7 cellular contexts compared by ENCODE assay signal in the genomic region with DNA sequence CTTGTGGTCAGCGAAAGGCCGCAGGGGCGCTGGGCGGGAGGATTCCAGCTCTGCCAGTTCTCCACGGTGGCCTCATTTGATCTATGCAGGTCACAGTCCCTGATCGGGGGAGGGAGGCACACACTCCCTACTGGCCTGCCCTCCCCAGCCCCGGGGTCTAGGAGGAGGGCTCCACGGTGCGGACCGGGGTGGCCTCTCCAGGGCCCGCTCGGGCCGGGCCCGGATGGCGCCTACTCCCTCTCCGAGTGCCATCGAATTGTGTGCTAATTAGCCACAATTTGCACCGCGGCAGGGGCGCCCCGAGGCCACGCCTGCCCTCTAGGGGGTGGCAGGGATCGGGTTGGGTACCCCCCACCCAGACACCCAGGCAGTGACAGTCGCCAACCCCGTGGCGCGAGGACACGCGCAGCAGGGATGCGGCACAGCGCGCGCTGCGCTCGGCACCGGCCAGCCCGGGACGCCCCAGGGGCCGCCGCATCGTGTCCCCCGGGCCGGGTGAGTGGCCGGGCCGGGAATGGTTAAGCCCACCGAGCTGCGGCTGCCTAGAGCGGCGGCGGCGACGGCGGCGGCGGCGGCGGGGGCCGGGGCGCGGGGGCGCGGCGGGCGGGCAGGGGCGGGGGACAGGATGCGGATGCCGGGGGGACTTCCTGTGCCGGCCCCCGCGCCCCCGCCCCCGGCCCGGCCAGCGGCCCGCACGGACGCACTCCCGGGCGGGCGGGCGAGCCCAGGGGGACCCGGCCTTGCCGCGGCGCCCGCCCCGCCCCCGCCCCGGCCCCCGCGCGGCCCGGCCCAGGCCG. TPM values are rescaled to one million over a fixed set of nuclear protein-coding genes. Genes with fewer than 3 reads are reported as not detected.
DNase-seq lines count a peak whose midpoint lies in the region; ATAC-seq lines count a peak whose summit lies in the region.

A gene (plus strand): TSS at position 670 of the 797 bp plus-strand sequence. CDS start 565 bp downstream, outside the sequence.

- peak within 1 kb of the TSS; percentile 55 for H3K18ac ChIP-seq in trophoblast cell (ENCODE audit: low read length)

- peak within 1 kb of the TSS; percentile 79 for H3K14ac ChIP-seq in trophoblast cell (ENCODE audit: low read length)

- H2AK5ac ChIP-seq in trophoblast cell (ENCODE audit: low read length) = no peak within 1 kb of the TSS

- H3K4me3 ChIP-seq in HUES6 (ENCODE audit: low read depth, low read length) (peak within 1 kb of the TSS; percentile 96), trophoblast cell (ENCODE audit: low read depth, low read length) (peak within 1 kb of the TSS; percentile 72)

- peaks cover 15% of the 10 kb centered on the region for H3K4me1 ChIP-seq in HUES6 (ENCODE audit: control insufficient read depth, insufficient read depth, low read length)
- H3K4me1 ChIP-seq in trophoblast cell (ENCODE audit: control insufficient read depth in 1 of 2, insufficient read depth in 2 of 2, low read length in 2 of 2) = peaks cover 13 to 14% of the 10 kb centered on the region in 2 experiments

- H3K9me3 ChIP-seq in HUES6 (ENCODE audit: control insufficient read depth, insufficient read depth, low read depth, low read length) (no peaks in the 10 kb centered on the region), trophoblast cell (ENCODE audit: insufficient read depth, low read depth, low read length) (no peaks in the 10 kb centered on the region)

- H3K36me3 ChIP-seq in HUES6 (ENCODE audit: control insufficient read depth, insufficient read depth, low read length) (peaks cover 8% of the 10 kb centered on the region), trophoblast cell (ENCODE audit: control insufficient read depth in 1 of 2, insufficient read depth in 2 of 2, low read length in 2 of 2) (no peaks in the 10 kb centered on the region)

- peak within 1 kb of the TSS; percentile 79 for H4K91ac ChIP-seq in trophoblast cell (ENCODE audit: low read depth, low read length)

- WGBS in trophoblast cell (ENCODE audit: extremely low coverage, insufficient coverage, insufficient read length) = no CpG with 5 or more reads among the region's 94 CpGs

- H2BK12ac ChIP-seq in trophoblast cell (ENCODE audit: low read length) = peak within 1 kb of the TSS; percentile 29

- peak within 1 kb of the TSS; percentile 56 for H2BK120ac ChIP-seq in trophoblast cell (ENCODE audit: insufficient read depth, low read length, poor library complexity)

- peak within 1 kb of the TSS; percentile 89 for H4K8ac ChIP-seq in trophoblast cell (ENCODE audit: low read depth, low read length)

- H3K27ac ChIP-seq in HUES6 (ENCODE audit: low read depth, low read length) (peak within 1 kb of the TSS; percentile 57; the same call in 1 of the 2 replicates), trophoblast cell (ENCODE audit: low read depth, low read length) (no peak within 1 kb of the TSS)

- H3K79me1 ChIP-seq in trophoblast cell (ENCODE audit: low read length) = peaks cover 2% of the 10 kb centered on the region

- intact Hi-C loops in Right ventricle myocardium inferior (cut with DNase I) = no loop called here

- H3K23ac ChIP-seq in trophoblast cell (ENCODE audit: low read length) = no peak within 1 kb of the TSS

- DNase-seq in activated T-cell treated with anti-CD3 and anti-CD28 coated beads, Interleukin-2, amount 50 U/mL, for 48 hours = peak; percentile 38 to 44
- DNase-seq in Right ventricle myocardium inferior (ENCODE audit: missing footprints) (no peak), trophoblast cell (no peak)

- peak; percentile 47 for ATAC-seq in Right ventricle myocardium inferior
- no peak for ATAC-seq in HG02588 (IDR thresholded peaks at IDR 0.05; ENCODE audit: unreplicated experiment)
- no peak for ATAC-seq in HG02852 (IDR thresholded peaks at IDR 0.05; ENCODE audit: unreplicated experiment)
- no peak for ATAC-seq in HG03439 (IDR thresholded peaks at IDR 0.05; ENCODE audit: unreplicated experiment)

- H2BK5ac ChIP-seq in trophoblast cell (ENCODE audit: low read depth, low read length, poor library complexity) = no peak within 1 kb of the TSS

- H3K27me3 ChIP-seq in HUES6 (ENCODE audit: control insufficient read depth, insufficient read depth, low read length) (peaks cover 15% of the 10 kb centered on the region; the same call in 1 of the 2 replicates), trophoblast cell (ENCODE audit: insufficient read depth, low read length) (peaks cover 5% of the 10 kb centered on the region)

- peak within 1 kb of the TSS; percentile 78 for H4K12ac ChIP-seq in trophoblast cell (ENCODE audit: low read depth, low read length)

- peak within 1 kb of the TSS; percentile 27 for H3K4ac ChIP-seq in trophoblast cell (ENCODE audit: low read depth, low read length)

- peak within 1 kb of the TSS; percentile 95 for H3K4me2 ChIP-seq in trophoblast cell (ENCODE audit: low read length)

- H3K9ac ChIP-seq in HUES6 (ENCODE audit: low read length) (peak within 1 kb of the TSS; percentile 77), trophoblast cell (ENCODE audit: low read length) (peak within 1 kb of the TSS; percentile 14)

- H3K79me2 ChIP-seq in trophoblast cell (ENCODE audit: control insufficient read depth, insufficient read depth, low read length, poor library complexity) = no peaks in the 10 kb centered on the region

- peak within 1 kb of the TSS; percentile 89 for H2AFZ ChIP-seq in trophoblast cell (ENCODE audit: insufficient read depth, low read length, poor library complexity)

RNA-seq across cellular contexts. Expression of the gene that starts here (rescaled TPM):
- 10.3 TPM for total RNA-seq in Right ventricle myocardium inferior
- 2.3 and 2.5 TPM in 2 replicates for polyA plus RNA-seq in trophoblast cell (2013)

Comparison
In these comparisons a context has a peak if more than half of its experiments do, and no peak if none do; other contexts are left out.
1. DNase-seq: peak in activated T-cell treated with anti-CD3 and anti-CD28 coated beads, Interleukin-2, amount 50 U/mL, for 48 hours (2 of 2); none in Right ventricle myocardium inferior (single experiment) and trophoblast cell (0 of 2).